In genomic region chr1:156594124-156594678, GRCh38 we compare ENCODE assay signal across 31 cellular contexts. TPM values are rescaled to one million over a fixed set of nuclear protein-coding genes. Genes with fewer than 3 reads are reported as not detected.
DNase-seq lines count a peak whose midpoint lies in the region; ATAC-seq and TF ChIP-seq lines count a peak whose summit lies in the region.
"Had no signal": no experiment of that assay in that cellular context is flagged by ENCODE, and none has a peak within 500 bp of the region (broad histone marks: within the 10 kb centered on the region; RNA-seq: fewer than 3 reads in every experiment).

No MANE protein-coding gene starts in this region.

- peaks cover 16% of the 10 kb centered on the region for H3K4me1 ChIP-seq in CD4-positive, alpha-beta memory T cell (ENCODE audit: insufficient read depth, low read length)
- H3K4me1 ChIP-seq in GM23338 (ENCODE audit: insufficient read depth), result peaks cover 8% of the 10 kb centered on the region; the same call in 1 of the 2 replicates

- H3K79me2 ChIP-seq in GM23338 (replicated peaks; ENCODE audit: insufficient read depth), result peaks cover 7% of the 10 kb centered on the region

- H3K36me3 Mint-ChIP-seq in CD4-positive, alpha-beta memory T cell, result peaks cover 38 to 47% of the 10 kb centered on the region in 2 donors
- H3K36me3 Mint-ChIP-seq in activated naive CD8-positive, alpha-beta T cell treated with anti-CD3 and anti-CD28 coated beads for 36 hours, result peaks cover 32% of the 10 kb centered on the region
- H3K36me3 Mint-ChIP-seq in nephron progenitor cell (ENCODE audit: low read depth), result peaks cover 38% of the 10 kb centered on the region
- peaks cover 66% of the 10 kb centered on the region for H3K36me3 Mint-ChIP-seq in GM23338 (ENCODE audit: low read depth)
- H3K36me3 Mint-ChIP-seq: natural killer cell had no signal

- TF ChIP-seq CTCF in nephron progenitor cell (IDR thresholded peaks at IDR 0.05) (no peak), omental fat pad (IDR thresholded peaks at IDR 0.05) (no peak), GM23338 (conservative IDR thresholded peaks at IDR 0.05; ENCODE audit: low read depth in 2 of 2) (no peak)

- H3K9me2 ChIP-seq in GM23338 (ENCODE audit: insufficient read depth), result no peaks in the 10 kb centered on the region

- no peak overlapping the region for H2AFZ ChIP-seq in GM23338

- H3K4me3 Mint-ChIP-seq in CD4-positive, alpha-beta memory T cell, result peak overlapping the region in 2 of 8 donors; percentile 15 to 42
- H3K4me3 Mint-ChIP-seq in activated naive CD8-positive, alpha-beta T cell treated with anti-CD3 and anti-CD28 coated beads for 36 hours, result no peak overlapping the region
- H3K4me3 Mint-ChIP-seq in nephron progenitor cell (no peak overlapping the region), GM23338 (no peak overlapping the region)
- H3K4me3 Mint-ChIP-seq: activated CD4-positive, alpha-beta memory T cell treated with anti-CD3 and anti-CD28 coated beads, Interleukin-2, amount 10 ng/mL, durations not matched to agents 7 days and 5 days; natural killer cell; stimulated activated naive B cell treated with anti-CD40 and anti-IgM and Interleukin-4, amounts not matched to agents 10 μg/mL and 1 μg/mL and 100 μg/mL, for 72 hours had no signal

- H3K27ac Mint-ChIP-seq in CD4-positive, alpha-beta memory T cell, result peak overlapping the region in 5 of 7 donors; percentile 3 to 76 (median 14)
- H3K27ac Mint-ChIP-seq in activated naive CD8-positive, alpha-beta T cell treated with anti-CD3 and anti-CD28 coated beads for 36 hours, result peak overlapping the region; percentile 67
- H3K27ac Mint-ChIP-seq in nephron progenitor cell (peak overlapping the region; percentile 62), GM23338 (no peak overlapping the region)
- H3K27ac Mint-ChIP-seq: activated CD4-positive, alpha-beta memory T cell treated with anti-CD3 and anti-CD28 coated beads, Interleukin-2, amount 10 ng/mL, durations not matched to agents 7 days and 5 days; natural killer cell had no signal

- DNase-seq in DMS53 (lab: John Stamatoyannopoulos, UW) (peak; percentile 24), DMS53 treated with DMSO at 0.1 percent for 48 hours (lab: John Stamatoyannopoulos, UW; ENCODE audit: unreplicated experiment) (no peak), nephron progenitor cell (no peak), omental fat pad (ENCODE audit: low spot score) (no peak), GM23338 (ENCODE audit: low spot score) (no peak), GF-D8 (lab: John Stamatoyannopoulos, UW) (no peak)
- DNase-seq in CD4-positive, alpha-beta memory T cell, result no peak
- no peak for DNase-seq in activated naive CD8-positive, alpha-beta T cell treated with anti-CD3 and anti-CD28 coated beads for 36 hours
- DNase-seq: 8988T; activated CD4-positive, alpha-beta memory T cell treated with anti-CD3 and anti-CD28 coated beads, Interleukin-2, amount 10 ng/mL, durations not matched to agents 7 days and 5 days; activated CD4-positive, CD25-positive, alpha-beta regulatory T cell treated with anti-CD3 and anti-CD28 coated beads, Interleukin-2, amount 50 U/mL, for 72 hours; activated naive CD4-positive, alpha-beta T cell treated with Interleukin-2 at 50 U/mL for 16 hours; activated T-cell treated with anti-CD3 and anti-CD28 coated beads, Interleukin-2, amount 50 U/mL, for 1 hour; anterior cingulate cortex; DMS79; KG1; left ventricle myocardium superior; natural killer cell; NCI-H1436; NCI-H345; NCI-H748 treated with DMSO at 0.1 percent for 48 hours; stimulated activated naive B cell treated with anti-CD40 and anti-IgM and Interleukin-4, amounts not matched to agents 10 μg/mL and 1 μg/mL and 100 μg/mL, for 72 hours had no signal

- POLR2A ChIA-PET in CD4-positive, alpha-beta memory T cell (lab: Charles Lee; ENCODE audit: partially characterized antibody), result interaction anchor here (0.7 to 2.2 kb wide), 6 partner anchors 8 to 137 kb away, joined by 3 to 5 read pairs (median 4); partner anchors contain the start of genes MEF2D and METTL25B

- H3K9me3 ChIP-seq in CD4-positive, alpha-beta memory T cell (ENCODE audit: control insufficient read depth in 1 of 2, low read length in 2 of 2), result no peaks in the 10 kb centered on the region
- H3K9me3 ChIP-seq: vagina had no signal

- peaks cover 50% of the 10 kb centered on the region for H3F3A ChIP-seq in GM23338 (replicated peaks; ENCODE audit: low read depth)

- peaks cover 0 to 4% (median 0%) of the 10 kb centered on the region in 8 donors for H3K9me3 Mint-ChIP-seq in CD4-positive, alpha-beta memory T cell
- H3K9me3 Mint-ChIP-seq in activated naive CD8-positive, alpha-beta T cell treated with anti-CD3 and anti-CD28 coated beads for 36 hours, result no peaks in the 10 kb centered on the region
- H3K9me3 Mint-ChIP-seq in nephron progenitor cell, result no peaks in the 10 kb centered on the region
- H3K9me3 Mint-ChIP-seq in GM23338, result no peaks in the 10 kb centered on the region
- H3K9me3 Mint-ChIP-seq: activated CD4-positive, alpha-beta memory T cell treated with anti-CD3 and anti-CD28 coated beads, Interleukin-2, amount 10 ng/mL, durations not matched to agents 7 days and 5 days; natural killer cell; stimulated activated naive B cell treated with anti-CD40 and anti-IgM and Interleukin-4, amounts not matched to agents 10 μg/mL and 1 μg/mL and 100 μg/mL, for 72 hours had no signal

- no peaks in the 10 kb centered on the region for H3K27me3 ChIP-seq in CD4-positive, alpha-beta memory T cell (ENCODE audit: insufficient read depth, low read length)
- no peaks in the 10 kb centered on the region for H3K27me3 ChIP-seq in GM23338 (ENCODE audit: insufficient read depth)
- H3K27me3 ChIP-seq: vagina had no signal

- intact Hi-C loops in CD4-positive, alpha-beta memory T cell (cut with micrococcal nuclease), result no loop called here

- no peaks in the 10 kb centered on the region for H3K27me3 Mint-ChIP-seq in CD4-positive, alpha-beta memory T cell
- H3K27me3 Mint-ChIP-seq in activated naive CD8-positive, alpha-beta T cell treated with anti-CD3 and anti-CD28 coated beads for 36 hours, result no peaks in the 10 kb centered on the region
- no peaks in the 10 kb centered on the region for H3K27me3 Mint-ChIP-seq in nephron progenitor cell (ENCODE audit: low read depth, poor library complexity)
- H3K27me3 Mint-ChIP-seq in GM23338 (ENCODE audit: insufficient read depth, low read depth, poor library complexity), result peaks cover 4% of the 10 kb centered on the region
- H3K27me3 Mint-ChIP-seq: activated CD4-positive, alpha-beta memory T cell treated with anti-CD3 and anti-CD28 coated beads, Interleukin-2, amount 10 ng/mL, durations not matched to agents 7 days and 5 days; stimulated activated naive B cell treated with anti-CD40 and anti-IgM and Interleukin-4, amounts not matched to agents 10 μg/mL and 1 μg/mL and 100 μg/mL, for 72 hours had no signal

- CTCF ChIA-PET in CD4-positive, alpha-beta memory T cell (lab: Charles Lee; ENCODE audit: partially characterized antibody), result interaction anchor here (3.8 kb wide), 1 partner anchor 14 kb away, joined by 26 read pairs; no protein-coding TSS in a partner anchor

- peaks cover 22% of the 10 kb centered on the region for H4K20me1 ChIP-seq in GM23338 (replicated peaks; ENCODE audit: insufficient read depth)

- no peak overlapping the region for H3K4me3 ChIP-seq in CD4-positive, alpha-beta memory T cell (ENCODE audit: low read length in 2 of 2)
- H3K4me3 ChIP-seq in GM23338, result no peak overlapping the region
- H3K4me3 ChIP-seq: coronary artery, vagina had no signal

- H3K27ac ChIP-seq in CD4-positive, alpha-beta memory T cell (ENCODE audit: low read depth, low read length), result no peak overlapping the region
- no peak overlapping the region for H3K27ac ChIP-seq in GM23338 (ENCODE audit: low read depth)
- H3K27ac ChIP-seq: coronary artery, vagina had no signal

- no peak overlapping the region for H3K4me2 ChIP-seq in GM23338

- peaks cover 33% of the 10 kb centered on the region for H3K36me3 ChIP-seq in CD4-positive, alpha-beta memory T cell (ENCODE audit: insufficient read depth, low read length)
- peaks cover 21% of the 10 kb centered on the region for H3K36me3 ChIP-seq in GM23338 (ENCODE audit: insufficient read depth)

- ATAC-seq in omental fat pad (ENCODE audit: low FRiP score), result no peak
- ATAC-seq in GM23338, result no peak
- ATAC-seq: left ventricle myocardium superior; natural killer cell; sciatic nerve; stimulated activated naive B cell treated with anti-CD40 and anti-IgM and Interleukin-4, amounts not matched to agents 10 μg/mL and 1 μg/mL and 100 μg/mL, for 72 hours had no signal

- H3K4me1 Mint-ChIP-seq in CD4-positive, alpha-beta memory T cell, result peaks cover 13 to 25% (median 21%) of the 10 kb centered on the region in 4 donors
- H3K4me1 Mint-ChIP-seq in activated naive CD8-positive, alpha-beta T cell treated with anti-CD3 and anti-CD28 coated beads for 36 hours, result peaks cover 33% of the 10 kb centered on the region
- H3K4me1 Mint-ChIP-seq in nephron progenitor cell (peaks cover 17% of the 10 kb centered on the region), GM23338 (peaks cover 17% of the 10 kb centered on the region)

RNA-seq across cellular contexts. Expression of gene NAXE, which starts 2.6 kb away (rescaled TPM):
- 10 to 100 TPM; 46.7 to 49.5 TPM for total RNA-seq in CD4-positive, alpha-beta memory T cell
- 100 to 1,000 TPM in 1 of 2 donors, 10 to 100 TPM in 1; 93.3 to 152 TPM for polyA plus RNA-seq in CD4-positive, alpha-beta memory T cell
- 10 to 100 TPM; 65.9 to 68.2 TPM for total RNA-seq in activated naive CD8-positive, alpha-beta T cell treated with anti-CD3 and anti-CD28 coated beads for 36 hours
- 10 to 100 TPM; 49.4 to 71.5 (median 58.9) TPM for total RNA-seq in omental fat pad
- total RNA-seq in GM23338 (2014; rRNA removed; shearing (Covaris generic)), result 62.6 and 87.5 TPM in 2 replicates
- polyA plus RNA-seq in GM23338 (2016; fragmentation: Nextera tagmentation; extraction: Ambion mirVana), result 82.1 and 83.1 TPM in 2 replicates

RNA-seq across cellular contexts. Expression of gene GPATCH4, which starts 7.1 kb away (rescaled TPM):
- 10 to 100 TPM; 26.9 to 30.7 TPM for total RNA-seq in CD4-positive, alpha-beta memory T cell
- 10 to 100 TPM in 1 of 2 donors, 1 to 10 TPM in 1; 8.1 to 58.5 TPM for polyA plus RNA-seq in CD4-positive, alpha-beta memory T cell
- 100 to 1,000 TPM; 103 TPM for total RNA-seq in activated naive CD8-positive, alpha-beta T cell treated with anti-CD3 and anti-CD28 coated beads for 36 hours
- 10 to 100 TPM; 30.2 to 77.5 (median 35.5) TPM for total RNA-seq in omental fat pad
- total RNA-seq in GM23338 (2014; rRNA removed; shearing (Covaris generic)), result 58.9 and 95.7 TPM in 2 replicates
- polyA plus RNA-seq in GM23338 (2016; fragmentation: Nextera tagmentation; extraction: Ambion mirVana), result 174 and 187 TPM in 2 replicates

RNA-seq across cellular contexts. Expression of gene TTC24, which starts 14.7 kb away (rescaled TPM):
- total RNA-seq in CD4-positive, alpha-beta memory T cell, result under 1 TPM; 0.84 to 0.91 TPM
- under 1 TPM in 1 of 2 donors, not detected in 1; 0.12 TPM for polyA plus RNA-seq in CD4-positive, alpha-beta memory T cell
- 10 to 100 TPM; 18.7 to 19.6 TPM for total RNA-seq in activated naive CD8-positive, alpha-beta T cell treated with anti-CD3 and anti-CD28 coated beads for 36 hours
- total RNA-seq in omental fat pad, result not detected
- not detected in 2 replicates for total RNA-seq in GM23338 (2014; rRNA removed; shearing (Covaris generic))
- polyA plus RNA-seq in GM23338 (2016; fragmentation: Nextera tagmentation; extraction: Ambion mirVana), result not detected in 2 replicates
- total RNA-seq: cardiac septum, fibroblast of villous mesenchyme, left ventricle myocardium superior, posterior vena cava, RPMI7951, sciatic nerve, SK-MEL-5, vagina had no signal

RNA-seq across cellular contexts. Expression of gene IQGAP3, which starts 21.8 kb away (rescaled TPM):
- total RNA-seq in CD4-positive, alpha-beta memory T cell, result not detected
- not detected for polyA plus RNA-seq in CD4-positive, alpha-beta memory T cell
- total RNA-seq in activated naive CD8-positive, alpha-beta T cell treated with anti-CD3 and anti-CD28 coated beads for 36 hours, result 10 to 100 TPM; 13.5 to 14.9 TPM
- 1 to 10 TPM in 1 of 4 donors, under 1 TPM in 3; 0.16 to 4.2 (median 0.23) TPM for total RNA-seq in omental fat pad
- total RNA-seq in GM23338 (2014; rRNA removed; shearing (Covaris generic)), result 25.7 and 31.8 TPM in 2 replicates
- 11.9 and 12.8 TPM in 2 replicates for polyA plus RNA-seq in GM23338 (2016; fragmentation: Nextera tagmentation; extraction: Ambion mirVana)

RNA-seq across cellular contexts. Expression of gene HAPLN2, which starts 25.0 kb away (rescaled TPM):
- total RNA-seq in CD4-positive, alpha-beta memory T cell, result not detected
- not detected for polyA plus RNA-seq in CD4-positive, alpha-beta memory T cell
- total RNA-seq in activated naive CD8-positive, alpha-beta T cell treated with anti-CD3 and anti-CD28 coated beads for 36 hours, result not detected
- 1 to 10 TPM in 1 of 4 donors, not detected in 3; 2.8 TPM for total RNA-seq in omental fat pad
- not detected in 2 replicates for total RNA-seq in GM23338 (2014; rRNA removed; shearing (Covaris generic))
- polyA plus RNA-seq in GM23338 (2016; fragmentation: Nextera tagmentation; extraction: Ambion mirVana), result 0.53 TPM in 1 of 2 replicates, not detected in the other
- total RNA-seq: activated CD4-positive, alpha-beta memory T cell treated with anti-CD3 and anti-CD28 coated beads, Interleukin-2, amount 10 ng/mL, durations not matched to agents 7 days and 5 days; fibroblast of villous mesenchyme; natural killer cell; RPMI7951; SK-MEL-5; T-helper 1 cell treated with Interleukin-12 subunit alpha and Interleukin-12 subunit beta and Interleukin-4 antibody, amounts not matched to agents 30 ng/mL and 1 ng/mL, for 36 hours; vagina had no signal

Comparison
In these comparisons a context has a peak if more than half of its experiments do, and no peak if none do; other contexts are left out.
1. RNA of gene TTC24, which starts 14.7 kb away (total RNA-seq): 18.7 to 19.6 TPM in activated naive CD8-positive, alpha-beta T cell treated with anti-CD3 and anti-CD28 coated beads for 36 hours; 0.84 to 0.91 TPM in CD4-positive, alpha-beta memory T cell, not detected in omental fat pad and not detected in GM23338; every median in the first group is over 10 times any median in the second.